Comparison of ENCODE assay signal across 8 cellular contexts in the genomic region with DNA sequence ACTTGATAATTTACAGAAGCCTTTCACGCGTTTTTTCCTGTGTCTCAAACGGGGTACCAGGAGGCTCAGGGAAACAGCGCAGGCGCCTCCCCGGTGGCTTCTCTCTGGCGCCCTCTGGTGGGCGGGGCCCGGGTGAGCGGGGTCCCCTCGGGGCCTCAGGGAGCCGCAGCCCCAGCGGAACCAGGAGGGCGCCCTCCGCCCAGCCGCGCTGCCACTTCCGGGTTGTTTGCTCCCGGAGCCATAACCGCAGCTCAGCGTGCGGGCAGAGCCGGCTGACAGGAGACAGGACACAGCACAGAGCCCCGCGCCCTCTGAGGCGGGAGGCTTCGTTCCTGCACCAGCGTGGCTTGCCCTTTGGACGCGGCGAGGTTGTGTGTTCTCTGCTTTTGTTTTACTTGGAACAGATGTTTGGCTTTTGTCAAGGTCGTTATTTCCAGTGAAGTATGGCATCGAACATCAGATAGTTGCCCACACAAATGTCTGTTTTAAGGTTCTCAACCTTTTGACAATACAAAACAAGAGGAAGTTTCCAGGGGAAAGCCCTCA. TPM values are rescaled to one million over a fixed set of nuclear protein-coding genes. Genes with fewer than 3 reads are reported as not detected.
DNase-seq lines count a peak whose midpoint lies in the region; ATAC-seq and TF ChIP-seq lines count a peak whose summit lies in the region.

No MANE protein-coding gene starts in this region.

- H3K27me3 Mint-ChIP-seq in activated T-cell treated with anti-CD3 and anti-CD28 coated beads, Interleukin-2, amount 50 U/mL, for 4 hours (ENCODE audit: low read depth): peaks cover 5% of the 10 kb centered on the region

- TF ChIP-seq CTCF in PC-9 (conservative IDR thresholded peaks at IDR 0.05): peak; percentile 64
- peak in 1 of 3 donors; percentile 55 for TF ChIP-seq CTCF in omental fat pad (IDR thresholded peaks at IDR 0.05)
- TF ChIP-seq CTCF in suprapubic skin (IDR thresholded peaks at IDR 0.05): peak; percentile 57 to 90

- H3K4me3 ChIP-seq in PC-9 (no peak overlapping the region; the same call in 1 of the 2 replicates), suprapubic skin (peak overlapping the region; percentile 44)

- 0 out of 2 replicates have a peak overlapping the region, but pooled peaks have one; percentile 26 for H3K4me2 ChIP-seq in PC-9

- H3K27ac ChIP-seq in PC-9 (no peak overlapping the region), suprapubic skin (no peak overlapping the region)

- H4K20me1 ChIP-seq in PC-9 (ENCODE audit: insufficient read depth): no peaks in the 10 kb centered on the region

- peaks cover 11% of the 10 kb centered on the region for H3K9me3 Mint-ChIP-seq in activated T-cell treated with anti-CD3 and anti-CD28 coated beads, Interleukin-2, amount 50 U/mL, for 4 hours

- CTCF ChIA-PET in PC-9 (lab: Charles Lee): no interaction called here

- H2AFZ ChIP-seq in PC-9: no peak overlapping the region

- 1% methylated on average over 21 of the region's 33 CpGs for WGBS in suprapubic skin

- POLR2A ChIA-PET in PC-9 (lab: Charles Lee; ENCODE audit: unreplicated experiment): no interaction called here

- no peaks in the 10 kb centered on the region for H3K9me2 ChIP-seq in PC-9 (ENCODE audit: insufficient read depth)

- 0 out of 2 replicates have a peak, but pooled peaks cover 4% of the 10 kb centered on the region for H3K4me1 ChIP-seq in PC-9 (replicated peaks; ENCODE audit: insufficient read depth)
- peaks cover 9% of the 10 kb centered on the region for H3K4me1 ChIP-seq in suprapubic skin

- no peak for TF ChIP-seq EP300 in suprapubic skin (IDR thresholded peaks at IDR 0.05)

- H3K27me3 ChIP-seq in PC-9 (ENCODE audit: insufficient read depth, low read depth) (no peaks in the 10 kb centered on the region), suprapubic skin (no peaks in the 10 kb centered on the region)

- peak overlapping the region; percentile 69 for H3K4me3 Mint-ChIP-seq in activated T-cell treated with anti-CD3 and anti-CD28 coated beads, Interleukin-2, amount 50 U/mL, for 4 hours

- H3K9me3 ChIP-seq in PC-9 (ENCODE audit: insufficient read depth, low read depth): no peaks in the 10 kb centered on the region
- H3K9me3 ChIP-seq in suprapubic skin: no peaks in the 10 kb centered on the region

- no peaks in the 10 kb centered on the region for H3K79me2 ChIP-seq in PC-9 (ENCODE audit: low read depth)

- no peaks in the 10 kb centered on the region for H3K36me3 Mint-ChIP-seq in activated T-cell treated with anti-CD3 and anti-CD28 coated beads, Interleukin-2, amount 50 U/mL, for 4 hours (ENCODE audit: insufficient read depth)

- DNase-seq in CD1c-positive myeloid dendritic cell (ENCODE audit: extremely low spot score) (peak; percentile 87), PC-9 (peak in 1 of 2 experiments; percentile 83), fibroblast of peridontal ligament (ENCODE audit: extremely low read depth) (peak; percentile 37), omental fat pad (ENCODE audit: low spot score) (peak; percentile 71), suprapubic skin (ENCODE audit: low spot score in 2 of 2) (peak; percentile 81 to 86)
- peak; percentile 93 for DNase-seq in activated T-cell treated with anti-CD3 and anti-CD28 coated beads, Interleukin-2, amount 50 U/mL, for 4 hours

- H3K4me1 Mint-ChIP-seq in activated T-cell treated with anti-CD3 and anti-CD28 coated beads, Interleukin-2, amount 50 U/mL, for 4 hours (ENCODE audit: low read depth): peaks cover 13% of the 10 kb centered on the region

- no TSS peak for BruUV-seq in PC-9 (replicated peaks; lab: Mats Ljungman, UMichigan)

- H3K36me3 ChIP-seq in PC-9 (ENCODE audit: low read depth): no peaks in the 10 kb centered on the region
- H3K36me3 ChIP-seq in suprapubic skin: no peaks in the 10 kb centered on the region

- intact Hi-C loops in PC-9 (cut with micrococcal nuclease; ENCODE audit: unreplicated experiment): loop anchor here (5.0 to 10.0 kb wide), 3 partner anchors 83 to 195 kb away; partner anchors contain the start of genes ECHS1 and PAOX

- ATAC-seq in GM19035 (IDR thresholded peaks at IDR 0.05; ENCODE audit: unreplicated experiment) (peak; percentile 84), HG03342 (IDR thresholded peaks at IDR 0.05; ENCODE audit: unreplicated experiment) (peak; percentile 97), omental fat pad (ENCODE audit: low FRiP score) (peak; percentile 85)
- ATAC-seq in activated T-cell treated with anti-CD3 and anti-CD28 coated beads, Interleukin-2, amount 50 U/mL, for 4 hours: peak; percentile 100

- no peaks in the 10 kb centered on the region for H3F3A ChIP-seq in PC-9 (ENCODE audit: insufficient read depth, low read depth)

- TF ChIP-seq POLR2A in suprapubic skin (IDR thresholded peaks at IDR 0.05): no peak

RNA-seq across cellular contexts. Expression of gene CYP2E1, which starts 6.9 kb away (rescaled TPM):
- 1.6 and 3.0 TPM in 2 replicates for total RNA-seq in PC-9 (2021)
- 1 to 10 TPM in 2 of 3 donors, under 1 TPM in 1; 0.69 to 1.1 (median 1.0) TPM for total RNA-seq in activated T-cell treated with anti-CD3 and anti-CD28 coated beads, Interleukin-2, amount 50 U/mL, for 4 hours
- total RNA-seq in omental fat pad: 1 to 10 TPM in 2 of 4 donors, under 1 TPM in 2; 0.31 to 2.3 (median 1.3) TPM
- 10 to 100 TPM in 3 of 4 donors, 1 to 10 TPM in 1; 4.5 to 28.0 (median 19.3) TPM for total RNA-seq in suprapubic skin

RNA-seq across cellular contexts. Expression of gene SYCE1, which starts 45.1 kb away (rescaled TPM):
- total RNA-seq in PC-9 (2021): not detected in 2 replicates
- under 1 TPM; 0.11 to 0.46 (median 0.43) TPM for total RNA-seq in activated T-cell treated with anti-CD3 and anti-CD28 coated beads, Interleukin-2, amount 50 U/mL, for 4 hours
- total RNA-seq in omental fat pad: 10 to 100 TPM in 1 of 4 donors, under 1 TPM in 1, not detected in 2; 0.60 to 10.2 TPM
- 1 to 10 TPM in 1 of 4 donors, not detected in 3; 5.9 TPM for total RNA-seq in suprapubic skin
